30 cellular contexts compared by ENCODE assay signal in genomic region chr6:7343546-7344475, GRCh38. TPM values are rescaled to one million over a fixed set of nuclear protein-coding genes. Genes with fewer than 3 reads are reported as not detected.
A peak's percentile ranks its signal among the peaks of the same experiment; 100 is the strongest.
DNase-seq lines count a peak whose midpoint lies in the region; ATAC-seq and TF ChIP-seq lines count a peak whose summit lies in the region.
"Had no signal": no experiment of that assay in that cellular context is flagged by ENCODE, and none has a peak within 500 bp of the region (broad histone marks: within the 10 kb centered on the region; RNA-seq: fewer than 3 reads in every experiment).

No MANE protein-coding gene starts in this region.

- H3K9me3 ChIP-seq in HEK293 (ENCODE audit: control insufficient read depth, insufficient read depth, low read depth, low read length): no peaks in the 10 kb centered on the region
- no peaks in the 10 kb centered on the region for H3K9me3 ChIP-seq in Panc1 (ENCODE audit: control insufficient read depth, insufficient read depth, low read depth, low read length)
- peaks cover 74% of the 10 kb centered on the region for H3K9me3 ChIP-seq in endodermal cell (ENCODE audit: control insufficient read depth, low read length)
- H3K9me3 ChIP-seq: adrenal gland, body of pancreas, gastrocnemius medialis, upper lobe of left lung had no signal

- H3K9me3 Mint-ChIP-seq in endodermal cell: peaks cover 48% of the 10 kb centered on the region
- H3K9me3 Mint-ChIP-seq in effector memory CD8-positive, alpha-beta T cell: no peaks in the 10 kb centered on the region
- H3K9me3 Mint-ChIP-seq: activated T-cell treated with anti-CD3 and anti-CD28 coated beads, Interleukin-2, amount 50 U/mL, for 72 hours; CD4-positive, CD25-positive, alpha-beta regulatory T cell; stimulated activated memory B cell treated with anti-CD40 and anti-IgM and Interleukin-4, amounts not matched to agents 10 μg/mL and 1 μg/mL and 100 μg/mL, for 72 hours had no signal

- H3K4me3 Mint-ChIP-seq in endodermal cell: no peak overlapping the region
- H3K4me3 Mint-ChIP-seq in effector memory CD8-positive, alpha-beta T cell: peak overlapping the region in 1 of 2 donors; percentile 59
- H3K4me3 Mint-ChIP-seq: activated T-cell treated with anti-CD3 and anti-CD28 coated beads, Interleukin-2, amount 50 U/mL, for 72 hours; CD4-positive, CD25-positive, alpha-beta regulatory T cell; nephron; stimulated activated memory B cell treated with anti-CD40 and anti-IgM and Interleukin-4, amounts not matched to agents 10 μg/mL and 1 μg/mL and 100 μg/mL, for 72 hours; T-helper 17 cell had no signal

- no peak for TF ChIP-seq CTCF in HEK293 (tag by site-specific recombination; IDR thresholded peaks at IDR 0.05)
- TF ChIP-seq CTCF in Panc1 (IDR thresholded peaks at IDR 0.05): no peak
- TF ChIP-seq CTCF in endodermal cell (conservative IDR thresholded peaks at IDR 0.05): no peak

- H3K4me3 ChIP-seq in HEK293 (ENCODE audit: low read depth, low read length) (no peak overlapping the region), Panc1 (ENCODE audit: low read depth in 2 of 2, low read length in 2 of 2) (peak overlapping the region; percentile 32 to 53), endodermal cell (ENCODE audit: low read length) (peak overlapping the region; percentile 8)
- H3K4me3 ChIP-seq: adrenal gland, body of pancreas, gastrocnemius medialis, lung, upper lobe of left lung had no signal

- peaks cover 22% of the 10 kb centered on the region for H3K4me1 Mint-ChIP-seq in endodermal cell
- no peaks in the 10 kb centered on the region for H3K4me1 Mint-ChIP-seq in effector memory CD8-positive, alpha-beta T cell (ENCODE audit: low read depth in 2 of 2)
- H3K4me1 Mint-ChIP-seq: nephron; stimulated activated memory B cell treated with anti-CD40 and anti-IgM and Interleukin-4, amounts not matched to agents 10 μg/mL and 1 μg/mL and 100 μg/mL, for 72 hours; T-helper 17 cell had no signal

- DNase-seq in DMS53 (lab: John Stamatoyannopoulos, UW) (peak; percentile 43), DMS53 treated with DMSO at 0.1 percent for 48 hours (lab: John Stamatoyannopoulos, UW; ENCODE audit: unreplicated experiment) (no peak), Panc1 (ENCODE audit: low read depth, low spot score) (no peak), endodermal cell (no peak), kidney tubule cell (ENCODE audit: low spot score) (no peak)
- no peak for DNase-seq in effector memory CD8-positive, alpha-beta T cell
- DNase-seq: 8988T; activated CD4-positive, alpha-beta T cell treated with anti-CD3 and anti-CD28 coated beads, Interleukin-2, amount 50 U/mL, for 48 hours; activated CD4-positive, CD25-positive, alpha-beta regulatory T cell treated with anti-CD3 and anti-CD28 coated beads, Interleukin-2, amount 50 U/mL, for 72 hours; activated naive CD4-positive, alpha-beta T cell; activated T-cell treated with anti-CD3 and anti-CD28 coated beads, Interleukin-2, amount 50 U/mL, for 72 hours; adrenal gland; CD4-positive, CD25-positive, alpha-beta regulatory T cell; EL; gastrocnemius medialis; Karpas-422; kidney glomerular epithelial cell; NCI-H1417 treated with DMSO at 0.1 percent for 48 hours; NCI-H2107; NCI-H446 treated with DMSO at 0.1 percent for 48 hours; T-helper 17 cell had no signal

- H3K27ac ChIP-seq in HEK293 (ENCODE audit: extremely low read depth, low read depth, low read length): no peak overlapping the region
- peak overlapping the region; percentile 63 for H3K27ac ChIP-seq in Panc1 (ENCODE audit: low read length)
- no peak overlapping the region for H3K27ac ChIP-seq in endodermal cell (ENCODE audit: low read depth, low read length)
- H3K27ac ChIP-seq: adrenal gland, body of pancreas, gastrocnemius medialis, upper lobe of left lung had no signal

- peaks cover 3% of the 10 kb centered on the region; the same call in 1 of the 2 replicates for H3K4me1 ChIP-seq in HEK293 (ENCODE audit: control insufficient read depth, insufficient read depth, low read length)
- 0 out of 2 replicates have a peak, but pooled peaks cover 7% of the 10 kb centered on the region for H3K4me1 ChIP-seq in Panc1 (ENCODE audit: control insufficient read depth, insufficient read depth, low read length)
- H3K4me1 ChIP-seq in endodermal cell (ENCODE audit: control insufficient read depth, insufficient read depth, low read length): peaks cover 7% of the 10 kb centered on the region
- H3K4me1 ChIP-seq: adrenal gland, body of pancreas, gastrocnemius medialis, upper lobe of left lung had no signal

- POLR2A ChIA-PET in HEK293 (lab: Yijun Ruan, JAX) (interaction anchor here (1.1 kb wide), 1 partner anchor 15 kb away, joined by 3 read pairs; no protein-coding TSS in a partner anchor), Panc1 (lab: Charles Lee) (no interaction called here)

- H3K36me3 ChIP-seq in HEK293 (ENCODE audit: control insufficient read depth in 2 of 2, insufficient read depth in 1 of 2, low read length in 2 of 2) (no peaks in the 10 kb centered on the region), Panc1 (ENCODE audit: control insufficient read depth, insufficient read depth, low read length) (no peaks in the 10 kb centered on the region), endodermal cell (ENCODE audit: control insufficient read depth, insufficient read depth, low read length) (peaks cover 11% of the 10 kb centered on the region)
- H3K36me3 ChIP-seq: adrenal gland, gastrocnemius medialis, upper lobe of left lung had no signal

- ATAC-seq in Panc1 (peak; percentile 51; the same call in 1 of the 2 replicates), HG03095 (IDR thresholded peaks at IDR 0.05; ENCODE audit: unreplicated experiment) (no peak)
- ATAC-seq in effector memory CD8-positive, alpha-beta T cell (replicated peaks): no peak
- ATAC-seq: body of pancreas; gastrocnemius medialis; stimulated activated memory B cell treated with anti-CD40 and anti-IgM and Interleukin-4, amounts not matched to agents 10 μg/mL and 1 μg/mL and 100 μg/mL, for 72 hours; T-helper 17 cell had no signal

- no peak overlapping the region for H3K27ac Mint-ChIP-seq in endodermal cell
- H3K27ac Mint-ChIP-seq in effector memory CD8-positive, alpha-beta T cell: no peak overlapping the region
- H3K27ac Mint-ChIP-seq: activated T-cell treated with anti-CD3 and anti-CD28 coated beads, Interleukin-2, amount 50 U/mL, for 72 hours; CD4-positive, CD25-positive, alpha-beta regulatory T cell; stimulated activated memory B cell treated with anti-CD40 and anti-IgM and Interleukin-4, amounts not matched to agents 10 μg/mL and 1 μg/mL and 100 μg/mL, for 72 hours; T-helper 17 cell had no signal

- peaks cover 12% of the 10 kb centered on the region for H3K36me3 Mint-ChIP-seq in endodermal cell (ENCODE audit: low read depth)
- peaks cover 3% of the 10 kb centered on the region for H3K36me3 Mint-ChIP-seq in effector memory CD8-positive, alpha-beta T cell (ENCODE audit: insufficient read depth)
- H3K36me3 Mint-ChIP-seq: CD4-positive, CD25-positive, alpha-beta regulatory T cell had no signal

- no peak overlapping the region for H3K9ac ChIP-seq in endodermal cell (ENCODE audit: extremely low read depth, low read length, poor library complexity, severe bottlenecking)

- CTCF ChIA-PET in HEK293 (lab: Yijun Ruan, JAX): interaction anchor here (0.6 to 1.1 kb wide), 2 partner anchors 45 to 272 kb away, joined by 3 to 4 read pairs; no protein-coding TSS in a partner anchor
- CTCF ChIA-PET in Panc1 (lab: Charles Lee): no interaction called here

- no TSS peak for BruUV-seq in Panc1 (replicated peaks; lab: Mats Ljungman, UMichigan)

- no peaks in the 10 kb centered on the region for H3K27me3 Mint-ChIP-seq in endodermal cell (ENCODE audit: insufficient read depth)
- H3K27me3 Mint-ChIP-seq in effector memory CD8-positive, alpha-beta T cell: peaks cover 33 to 55% of the 10 kb centered on the region in 2 donors

- WGBS in endodermal cell (ENCODE audit: insufficient coverage in 1 of 2, insufficient read length in 1 of 2), 2 experiments: 95 to 97% methylated on average over 6 to 29 of the region's 29 CpGs

- no peaks in the 10 kb centered on the region for H3K27me3 ChIP-seq in Panc1 (ENCODE audit: control insufficient read depth, insufficient read depth, low read length)
- no peaks in the 10 kb centered on the region for H3K27me3 ChIP-seq in endodermal cell (ENCODE audit: control insufficient read depth, insufficient read depth, low read length, poor library complexity, severe bottlenecking)
- H3K27me3 ChIP-seq: body of pancreas, upper lobe of left lung had no signal

- in situ Hi-C loops in Panc1 (cut with HindIII; ENCODE audit: low pct_unique_long_range_greater_than_20kb, low sequenced_read_pairs): no loop called here

- intact Hi-C loops in Panc1 (cut with micrococcal nuclease; ENCODE audit: unreplicated experiment): no loop called here

TF ChIP-seq in HEK293, 187 proteins besides CTCF, POLR2A, EP300 and RAD21 (continues in another document):
- TF ChIP-seq ZNF558 (tag by site-specific recombination; IDR thresholded peaks at IDR 0.05) (no peak), ZNF280C (tag by site-specific recombination; IDR thresholded peaks at IDR 0.05) (no peak), ZNF677 (tag by site-specific recombination; IDR thresholded peaks at IDR 0.05) (no peak)

RNA-seq across cellular contexts. Expression of gene SSR1, which starts 30.8 kb away (rescaled TPM):
- total RNA-seq in Panc1 (2021; ENCODE audit: unreplicated experiment) (119 TPM), endodermal cell (100 to 1,000 TPM; 145 to 167 TPM)
- polyA plus RNA-seq in Panc1 (2012; ENCODE audit: insufficient read length): 123 TPM
- 76.6 TPM for polyA plus RNA-seq in endodermal cell (2013, experiment 1 of 2)
- polyA plus RNA-seq in endodermal cell (2013, experiment 2 of 2): 79.3 TPM

RNA-seq across cellular contexts. Expression of gene CAGE1, which starts 45.7 kb away (rescaled TPM):
- total RNA-seq in Panc1 (2021; ENCODE audit: unreplicated experiment) (not detected), endodermal cell (under 1 TPM; 0.15 to 0.22 TPM)
- polyA plus RNA-seq in Panc1 (2012; ENCODE audit: insufficient read length): not detected
- not detected for polyA plus RNA-seq in endodermal cell (2013, experiment 1 of 2)
- not detected for polyA plus RNA-seq in endodermal cell (2013, experiment 2 of 2)
- total RNA-seq: endothelial cell of umbilical vein, gastrocnemius medialis, omental fat pad, upper lobe of left lung had no signal
- polyA plus RNA-seq: adrenal gland, endothelial cell of umbilical vein, lung had no signal

RNA-seq across cellular contexts. Expression of gene RIOK1, which starts 45.8 kb away (rescaled TPM):
- total RNA-seq in Panc1 (2021; ENCODE audit: unreplicated experiment): 30.0 TPM
- 17.2 TPM for polyA plus RNA-seq in Panc1 (2012; ENCODE audit: insufficient read length)
- total RNA-seq in endodermal cell: 10 to 100 TPM; 17.7 to 20.3 TPM
- polyA plus RNA-seq in endodermal cell (2013, experiment 1 of 2): 20.2 TPM
- polyA plus RNA-seq in endodermal cell (2013, experiment 2 of 2): 17.9 TPM
